Comparison of ENCODE assay signal across 21 cellular contexts in the genomic region with DNA sequence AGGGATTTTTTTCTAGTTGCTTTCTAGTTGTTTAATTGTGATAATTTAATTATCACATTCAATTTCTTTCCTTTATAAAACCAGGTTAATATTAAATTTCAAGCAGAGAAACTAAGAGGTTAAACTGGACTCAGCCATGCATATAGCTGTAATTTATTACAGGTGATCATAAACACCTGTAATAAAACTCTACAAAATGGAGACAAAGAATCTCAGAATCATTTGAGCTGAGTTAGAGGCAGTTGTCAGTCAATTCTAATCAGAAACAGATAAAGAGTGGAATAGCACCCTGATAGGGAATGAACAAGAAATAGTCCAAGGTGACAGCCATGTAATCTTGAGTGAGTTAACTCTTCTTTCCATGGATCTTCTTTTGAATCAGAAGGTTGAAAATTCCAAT.
"Had no signal": no experiment of that assay in that cellular context is flagged by ENCODE, and none has a peak within 500 bp of the region (broad histone marks: within the 10 kb centered on the region; RNA-seq: fewer than 3 reads in every experiment).

No MANE protein-coding gene starts in this region.

- H3K27me3 ChIP-seq: brain microvascular endothelial cell, esophagus muscularis mucosa, foreskin keratinocyte, left lung, right lobe of liver, thyroid gland, upper lobe of left lung had no signal

- H3K9me3 ChIP-seq: esophagus muscularis mucosa, left lung, right lobe of liver, thyroid gland, upper lobe of left lung had no signal

- FAIRE-seq: astrocyte had no signal

- H3K27ac ChIP-seq: brain microvascular endothelial cell, esophagus muscularis mucosa, foreskin keratinocyte, right lobe of liver had no signal

- H3K4me3 ChIP-seq: esophagus muscularis mucosa, left lung, right lobe of liver, thyroid gland, upper lobe of left lung had no signal

- DNase-seq: activated CD4-positive, alpha-beta memory T cell treated with anti-CD3 and anti-CD28 coated beads, Interleukin-2, amount 10 ng/mL, durations not matched to agents 7 days and 5 days; activated CD4-positive, alpha-beta T cell treated with anti-CD3 and anti-CD28 coated beads for 1 hour; activated CD4-positive, alpha-beta T cell treated with anti-CD3 and anti-CD28 coated beads, Interleukin-2, amount 10 ng/mL, durations not matched to agents 7 days and 5 days; activated CD8-positive, alpha-beta memory T cell treated with anti-CD3 and anti-CD28 coated beads, Interleukin-2, amount 50 U/mL, for 48 hours; activated gamma-delta T cell treated with Interleukin-2 at 50 U/mL for 16 hours; activated naive CD4-positive, alpha-beta T cell treated with anti-CD3 and anti-CD28 coated beads, Interleukin-2, amount 50 U/mL, for 16 hours; activated T-cell treated with anti-CD3 and anti-CD28 coated beads, Interleukin-2, amount 50 U/mL, for 24 hours; amniotic stem cell; brain microvascular endothelial cell; central memory CD4-positive, alpha-beta T cell; foreskin keratinocyte; kidney glomerular epithelial cell; left lung; right lobe of liver; stimulated activated CD4-positive, alpha-beta T cell treated with anti-CD3 and anti-CD28 coated beads, Interleukin-12 subunit alpha, Interleukin-12 subunit beta, amount 100 ng/mL, for 4 hours; stimulated activated CD4-positive, alpha-beta T cell treated with anti-CD3 and anti-CD28 coated beads, Interleukin-4, amount 100 ng/mL, for 1 hour; T-helper 2 cell; thyroid gland; upper lobe of left lung had no signal

- H3K4me1 ChIP-seq: thyroid gland had no signal

- H3K36me3 ChIP-seq: brain microvascular endothelial cell, esophagus muscularis mucosa, left lung, right lobe of liver, thyroid gland, upper lobe of left lung had no signal
